ENCODE assay signal across 12 cellular contexts in the genomic region with DNA sequence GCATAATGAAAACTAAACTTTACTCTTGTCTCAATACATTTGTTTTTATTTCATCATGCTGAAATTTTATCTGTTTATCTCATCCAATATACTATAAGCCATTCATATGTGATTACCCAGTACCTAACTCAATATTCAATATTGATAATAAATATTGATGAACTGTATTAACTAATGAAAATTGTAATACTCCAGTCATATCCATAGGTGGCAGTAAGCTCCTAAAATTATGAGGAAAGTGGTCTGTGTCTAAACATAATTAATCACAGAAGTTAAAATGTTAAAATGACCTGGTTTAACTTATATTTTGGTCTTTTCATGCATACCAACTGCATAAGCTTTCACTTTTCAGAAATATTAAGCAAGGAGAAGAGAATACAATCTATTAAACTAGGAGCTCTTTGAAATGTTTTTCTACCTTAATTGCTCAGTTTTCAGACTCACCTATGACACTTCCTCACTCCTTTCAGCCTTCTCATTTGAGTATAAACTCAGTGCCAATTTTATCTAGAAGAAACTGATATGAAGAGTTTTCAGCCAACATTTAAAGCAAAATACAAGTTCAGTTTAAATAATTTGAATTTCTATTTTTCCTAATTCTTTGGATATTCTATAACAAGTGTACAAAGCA. TPM values are rescaled to one million over a fixed set of nuclear protein-coding genes. Genes with fewer than 3 reads are reported as not detected.
A peak's percentile ranks its signal among the peaks of the same experiment; 100 is the strongest.
DNase-seq lines count a peak whose midpoint lies in the region; ATAC-seq, FAIRE-seq and TF ChIP-seq lines count a peak whose summit lies in the region.
"Had no signal": no experiment of that assay in that cellular context is flagged by ENCODE, and none has a peak within 500 bp of the region (broad histone marks: within the 10 kb centered on the region; RNA-seq: fewer than 3 reads in every experiment).

No MANE protein-coding gene starts in this region.

- no peaks in the 10 kb centered on the region for H3F3A ChIP-seq in GM23248 (ENCODE audit: insufficient read depth)

- H3K36me3 Mint-ChIP-seq in activated CD4-positive, alpha-beta T cell treated with anti-CD3 and anti-CD28 coated beads for 36 hours (ENCODE audit: low read depth), result no peaks in the 10 kb centered on the region

- no peaks in the 10 kb centered on the region for H3K9me3 Mint-ChIP-seq in activated CD4-positive, alpha-beta T cell treated with anti-CD3 and anti-CD28 coated beads for 36 hours (ENCODE audit: low read depth)

- BruUV-seq in OCI-LY7 (replicated peaks; lab: Mats Ljungman, UMichigan), result no TSS peak

- H3K79me2 ChIP-seq in GM23248 (ENCODE audit: insufficient read depth) (no peaks in the 10 kb centered on the region), OCI-LY7 (ENCODE audit: insufficient read depth, low read depth, low read length) (no peaks in the 10 kb centered on the region), hepatocyte (no peaks in the 10 kb centered on the region)

- no peak for ATAC-seq in GM21529 (IDR thresholded peaks at IDR 0.05; ENCODE audit: unreplicated experiment)
- ATAC-seq in activated CD4-positive, alpha-beta T cell treated with anti-CD3 and anti-CD28 coated beads for 36 hours, result no peak
- ATAC-seq: left lobe of liver had no signal

- H3K4me2 ChIP-seq in GM23248 (ENCODE audit: unreplicated experiment) (no peak overlapping the region), OCI-LY7 (ENCODE audit: low read length) (no peak overlapping the region), hepatocyte (no peak overlapping the region)

- H3K9me3 ChIP-seq in GM23248 (ENCODE audit: low read depth), result no peaks in the 10 kb centered on the region
- no peaks in the 10 kb centered on the region for H3K9me3 ChIP-seq in OCI-LY7 (ENCODE audit: low read length)
- no peaks in the 10 kb centered on the region for H3K9me3 ChIP-seq in hepatocyte (ENCODE audit: low read depth)

- H3K4me3 ChIP-seq in GM23248 (no peak overlapping the region), OCI-LY7 (ENCODE audit: low read depth, low read length, poor library complexity, severe bottlenecking) (no peak overlapping the region), hepatocyte (no peak overlapping the region)

- H3K4me1 Mint-ChIP-seq in activated CD4-positive, alpha-beta T cell treated with anti-CD3 and anti-CD28 coated beads for 36 hours, result no peaks in the 10 kb centered on the region

- H3K27me3 ChIP-seq in GM23248 (replicated peaks; ENCODE audit: insufficient read depth) (no peaks in the 10 kb centered on the region), hepatocyte (no peaks in the 10 kb centered on the region)

- no peak for DNase-seq in D721Med (ENCODE audit: insufficient read length, low spot score)
- DNase-seq in GM23248, result peak; percentile 23
- DNase-seq in OCI-LY7 (ENCODE audit: low spot score), result peak; percentile 3
- DNase-seq in hepatocyte (ENCODE audit: low spot score), result no peak
- DNase-seq in activated CD4-positive, alpha-beta T cell treated with anti-CD3 and anti-CD28 coated beads for 36 hours, result no peak
- DNase-seq in stimulated activated CD8-positive, alpha-beta memory T cell treated with anti-CD3 and anti-CD28 coated beads, Interleukin-4, amount 100 ng/mL, for 48 hours, result no peak
- DNase-seq in NCI-H1436 (lab: John Stamatoyannopoulos, UW), result no peak
- DNase-seq: anterior cingulate cortex; stimulated activated CD4-positive, alpha-beta T cell treated with anti-CD3 and anti-CD28 coated beads, Interleukin-2, amount 100 ng/mL, for 48 hours had no signal

- no peaks in the 10 kb centered on the region for H3K36me3 ChIP-seq in GM23248 (ENCODE audit: low read depth)
- H3K36me3 ChIP-seq in OCI-LY7 (ENCODE audit: insufficient read depth, low read length), result no peaks in the 10 kb centered on the region
- no peaks in the 10 kb centered on the region for H3K36me3 ChIP-seq in hepatocyte (replicated peaks; ENCODE audit: insufficient read depth, low read depth)

- H3K27me3 Mint-ChIP-seq in activated CD4-positive, alpha-beta T cell treated with anti-CD3 and anti-CD28 coated beads for 36 hours, result peaks cover 14% of the 10 kb centered on the region

- FAIRE-seq in D721Med (lab: Jason Lieb, UNC), result no peak
- FAIRE-seq: HTR-8/SVneo had no signal

- H3K9me2 ChIP-seq in GM23248 (ENCODE audit: insufficient read depth), result no peaks in the 10 kb centered on the region
- H3K9me2 ChIP-seq in OCI-LY7 (ENCODE audit: insufficient read depth, low read length), result no peaks in the 10 kb centered on the region
- no peaks in the 10 kb centered on the region for H3K9me2 ChIP-seq in hepatocyte (replicated peaks; ENCODE audit: insufficient read depth)

- H3K4me1 ChIP-seq in GM23248 (ENCODE audit: insufficient read depth) (0 out of 2 replicates have a peak, but pooled peaks cover 6% of the 10 kb centered on the region), OCI-LY7 (ENCODE audit: insufficient read depth, low read length, poor library complexity, severe bottlenecking) (no peaks in the 10 kb centered on the region), hepatocyte (ENCODE audit: insufficient read depth) (no peaks in the 10 kb centered on the region)

- no peak overlapping the region for H3K27ac Mint-ChIP-seq in activated CD4-positive, alpha-beta T cell treated with anti-CD3 and anti-CD28 coated beads for 36 hours

- no peak overlapping the region for H3K4me3 Mint-ChIP-seq in activated CD4-positive, alpha-beta T cell treated with anti-CD3 and anti-CD28 coated beads for 36 hours

- in situ Hi-C loops in GM23248 (cut with MboI), result no loop called here

- H2AFZ ChIP-seq in GM23248, result no peak overlapping the region
- no peak overlapping the region for H2AFZ ChIP-seq in OCI-LY7 (ENCODE audit: low read length)
- no peak overlapping the region for H2AFZ ChIP-seq in hepatocyte

- CTCF ChIA-PET in OCI-LY7 (lab: Charles Lee; ENCODE audit: unreplicated experiment), result no interaction called here
- CTCF ChIA-PET in activated CD4-positive, alpha-beta T cell treated with anti-CD3 and anti-CD28 coated beads for 36 hours (lab: Charles Lee), result interaction anchor here (0.6 to 1.5 kb wide), 15 partner anchors 9 to 227 kb away, joined by 3 to 9 read pairs (median 3); no protein-coding TSS in a partner anchor

- no peak overlapping the region for H3K27ac ChIP-seq in GM23248
- H3K27ac ChIP-seq in OCI-LY7 (ENCODE audit: low read depth, low read length, poor library complexity, severe bottlenecking), result no peak overlapping the region
- no peak overlapping the region for H3K27ac ChIP-seq in hepatocyte

- POLR2A ChIA-PET in OCI-LY7 (lab: Charles Lee), result interaction anchor here (0.8 kb wide), 1 partner anchor 24 kb away, joined by 5 read pairs; no protein-coding TSS in a partner anchor
- POLR2A ChIA-PET in activated CD4-positive, alpha-beta T cell treated with anti-CD3 and anti-CD28 coated beads for 36 hours (lab: Charles Lee), result no interaction called here

- TF ChIP-seq CTCF in D721Med (IDR thresholded peaks at IDR 0.05; ENCODE audit: insufficient read depth, missing control alignments) (peak; percentile 52), OCI-LY7 (conservative IDR thresholded peaks at IDR 0.05; ENCODE audit: low read length) (peak; percentile 84), hepatocyte (IDR thresholded peaks at IDR 0.05; ENCODE audit: poor library complexity) (peak; percentile 52)

- H3K9ac ChIP-seq in GM23248, result no peak overlapping the region

- intact Hi-C loops in OCI-LY7 (cut with micrococcal nuclease; ENCODE audit: unreplicated experiment), result loop anchor here (10.0 kb wide), 1 partner anchor 61 kb away; no protein-coding TSS in a partner anchor
- intact Hi-C loops in activated CD4-positive, alpha-beta T cell treated with anti-CD3 and anti-CD28 coated beads for 36 hours (cut with DNase I, micrococcal nuclease), result loop anchor here in 1 of 2 experiments (2.0 kb wide), 1 partner anchor 57 kb away; no protein-coding TSS in a partner anchor

- no peaks in the 10 kb centered on the region for H4K20me1 ChIP-seq in GM23248 (ENCODE audit: insufficient read depth)
- no peaks in the 10 kb centered on the region for H4K20me1 ChIP-seq in OCI-LY7 (ENCODE audit: insufficient read depth, low read length)
- no peaks in the 10 kb centered on the region for H4K20me1 ChIP-seq in hepatocyte (ENCODE audit: insufficient read depth, poor library complexity, severe bottlenecking)

RNA-seq across cellular contexts. Expression of gene VWDE, which starts 30.5 kb away (rescaled TPM):
- not detected in 2 replicates for total RNA-seq in GM23248 (2014; rRNA removed; shearing (Covaris generic))
- polyA plus RNA-seq in GM23248 (2016; fragmentation: Nextera tagmentation; extraction: Ambion mirVana) (0.05 TPM in 1 of 2 replicates, not detected in the other), hepatocyte (0.13 TPM in 1 of 2 replicates, not detected in the other)
- not detected in 2 replicates for total RNA-seq in OCI-LY7 (2014; rRNA removed; shearing (Covaris generic))
- total RNA-seq in OCI-LY7 (2022) (not detected in 2 replicates), hepatocyte (0.68 and 2.1 TPM in 2 replicates)
- total RNA-seq in activated CD4-positive, alpha-beta T cell treated with anti-CD3 and anti-CD28 coated beads for 36 hours, result 1 to 10 TPM; 2.2 to 2.3 TPM

Comparison
In these comparisons a context has a peak if more than half of its experiments do, and no peak if none do; other contexts are left out.
1. DNase-seq: peak in GM23248 (single experiment) and OCI-LY7 (single experiment); none in D721Med (single experiment), hepatocyte (single experiment), activated CD4-positive, alpha-beta T cell treated with anti-CD3 and anti-CD28 coated beads for 36 hours (single experiment), stimulated activated CD8-positive, alpha-beta memory T cell treated with anti-CD3 and anti-CD28 coated beads, Interleukin-4, amount 100 ng/mL, for 48 hours (single experiment) and NCI-H1436 (single experiment).
2. Peak in every context shown above with its lines, with median percentiles within 50 percentile points of each other: CTCF ChIP-seq.